In the genomic region with DNA sequence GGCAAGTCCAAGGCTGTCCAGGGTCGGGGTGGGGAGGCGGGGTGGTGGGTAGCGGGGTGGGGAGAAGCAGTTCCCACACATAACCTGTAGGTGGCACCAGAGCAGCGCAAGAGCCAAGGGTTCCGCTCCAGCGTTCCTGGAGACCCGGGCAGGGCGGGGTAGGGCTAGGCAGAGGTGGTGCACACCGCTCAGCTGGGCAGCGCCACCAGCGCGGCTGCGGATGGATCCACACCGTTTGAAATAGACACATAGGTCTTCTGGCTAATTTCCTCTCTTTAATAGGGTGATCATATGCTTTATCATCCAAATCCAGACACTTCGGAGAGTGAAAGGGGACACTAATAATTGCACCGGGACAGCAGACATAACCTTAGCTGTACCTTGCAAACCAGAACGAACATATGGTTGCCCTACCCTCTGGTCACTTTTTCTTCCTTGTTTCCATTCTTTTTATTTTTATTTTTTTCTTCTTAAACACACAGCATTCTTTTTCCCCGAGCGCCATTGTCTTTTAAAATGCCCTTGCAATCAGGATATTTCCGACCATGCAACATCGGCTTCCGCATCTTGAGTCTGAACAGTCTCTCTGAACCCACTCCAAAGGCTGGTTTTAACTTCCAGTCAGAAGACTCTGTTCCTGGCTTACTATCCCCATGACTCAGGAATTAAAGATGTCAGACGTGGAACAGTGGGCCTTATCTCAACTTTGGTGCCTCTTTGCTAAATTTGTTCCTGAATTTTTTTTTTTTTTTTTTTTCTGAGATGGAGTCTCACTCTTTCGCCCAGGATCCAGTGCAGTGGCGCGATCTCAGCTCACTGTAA, we compare ENCODE assay signal across 1 cellular context.
A peak's percentile ranks its signal among the peaks of the same experiment; 100 is the strongest.
TF ChIP-seq lines count a peak whose summit lies in the region.

No MANE protein-coding gene starts in this region.

TF ChIP-seq in HEK293, 187 proteins besides CTCF, POLR2A, EP300 and RAD21 (continued from another document):
- TF ChIP-seq, protein P1, sequence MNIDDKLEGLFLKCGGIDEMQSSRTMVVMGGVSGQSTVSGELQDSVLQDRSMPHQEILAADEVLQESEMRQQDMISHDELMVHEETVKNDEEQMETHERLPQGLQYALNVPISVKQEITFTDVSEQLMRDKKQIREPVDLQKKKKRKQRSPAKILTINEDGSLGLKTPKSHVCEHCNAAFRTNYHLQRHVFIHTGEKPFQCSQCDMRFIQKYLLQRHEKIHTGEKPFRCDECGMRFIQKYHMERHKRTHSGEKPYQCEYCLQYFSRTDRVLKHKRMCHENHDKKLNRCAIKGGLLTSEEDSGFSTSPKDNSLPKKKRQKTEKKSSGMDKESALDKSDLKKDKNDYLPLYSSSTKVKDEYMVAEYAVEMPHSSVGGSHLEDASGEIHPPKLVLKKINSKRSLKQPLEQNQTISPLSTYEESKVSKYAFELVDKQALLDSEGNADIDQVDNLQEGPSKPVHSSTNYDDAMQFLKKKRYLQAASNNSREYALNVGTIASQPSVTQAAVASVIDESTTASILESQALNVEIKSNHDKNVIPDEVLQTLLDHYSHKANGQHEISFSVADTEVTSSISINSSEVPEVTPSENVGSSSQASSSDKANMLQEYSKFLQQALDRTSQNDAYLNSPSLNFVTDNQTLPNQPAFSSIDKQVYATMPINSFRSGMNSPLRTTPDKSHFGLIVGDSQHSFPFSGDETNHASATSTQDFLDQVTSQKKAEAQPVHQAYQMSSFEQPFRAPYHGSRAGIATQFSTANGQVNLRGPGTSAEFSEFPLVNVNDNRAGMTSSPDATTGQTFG (tag by site-specific recombination; IDR thresholded peaks at IDR 0.05; ENCODE audit: borderline replicate concordance) = no peak
- TF ChIP-seq ZNF366 (tag by site-specific recombination; conservative IDR thresholded peaks at IDR 0.05) (peak; percentile 61; the same call in 1 of the 2 replicates), TCF7L2 (IDR thresholded peaks at IDR 0.05; ENCODE audit: borderline replicate concordance, low read depth, low read length) (no peak), KLF10 (tag by site-specific recombination; IDR thresholded peaks at IDR 0.05) (no peak), ZNF670 (tag by site-specific recombination; IDR thresholded peaks at IDR 0.05; ENCODE audit: low read depth) (no peak), ZNF37A (tag by site-specific recombination; IDR thresholded peaks at IDR 0.05) (no peak), ZNF561 (tag by site-specific recombination; IDR thresholded peaks at IDR 0.05; ENCODE audit: borderline replicate concordance) (peak; percentile 72; the same call in 1 of the 2 replicates), ZNF626 (tag by site-specific recombination; IDR thresholded peaks at IDR 0.05) (no peak), ZNF530 (tag by site-specific recombination; IDR thresholded peaks at IDR 0.05; ENCODE audit: low read depth) (no peak), ZNF548 (tag by site-specific recombination; IDR thresholded peaks at IDR 0.05) (no peak), ZNF48 (tag by site-specific recombination; IDR thresholded peaks at IDR 0.05) (no peak), ZBTB17 (tag by site-specific recombination; IDR thresholded peaks at IDR 0.05) (peak; percentile 75), ZNF544 (tag by site-specific recombination; IDR thresholded peaks at IDR 0.05) (no peak)
- TF ChIP-seq, protein P2, sequence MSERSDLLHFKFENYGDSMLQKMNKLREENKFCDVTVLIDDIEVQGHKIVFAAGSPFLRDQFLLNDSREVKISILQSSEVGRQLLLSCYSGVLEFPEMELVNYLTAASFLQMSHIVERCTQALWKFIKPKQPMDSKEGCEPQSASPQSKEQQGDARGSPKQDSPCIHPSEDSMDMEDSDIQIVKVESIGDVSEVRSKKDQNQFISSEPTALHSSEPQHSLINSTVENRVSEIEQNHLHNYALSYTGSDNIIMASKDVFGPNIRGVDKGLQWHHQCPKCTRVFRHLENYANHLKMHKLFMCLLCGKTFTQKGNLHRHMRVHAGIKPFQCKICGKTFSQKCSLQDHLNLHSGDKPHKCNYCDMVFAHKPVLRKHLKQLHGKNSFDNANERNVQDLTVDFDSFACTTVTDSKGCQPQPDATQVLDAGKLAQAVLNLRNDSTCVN (tag by site-specific recombination; optimal IDR thresholded peaks at IDR 0.05) = peak; percentile 20
- TF ChIP-seq, protein P3, sequence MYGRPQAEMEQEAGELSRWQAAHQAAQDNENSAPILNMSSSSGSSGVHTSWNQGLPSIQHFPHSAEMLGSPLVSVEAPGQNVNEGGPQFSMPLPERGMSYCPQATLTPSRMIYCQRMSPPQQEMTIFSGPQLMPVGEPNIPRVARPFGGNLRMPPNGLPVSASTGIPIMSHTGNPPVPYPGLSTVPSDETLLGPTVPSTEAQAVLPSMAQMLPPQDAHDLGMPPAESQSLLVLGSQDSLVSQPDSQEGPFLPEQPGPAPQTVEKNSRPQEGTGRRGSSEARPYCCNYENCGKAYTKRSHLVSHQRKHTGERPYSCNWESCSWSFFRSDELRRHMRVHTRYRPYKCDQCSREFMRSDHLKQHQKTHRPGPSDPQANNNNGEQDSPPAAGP (tag by site-specific recombination; IDR thresholded peaks at IDR 0.05) = no peak
- TF ChIP-seq, protein P4, sequence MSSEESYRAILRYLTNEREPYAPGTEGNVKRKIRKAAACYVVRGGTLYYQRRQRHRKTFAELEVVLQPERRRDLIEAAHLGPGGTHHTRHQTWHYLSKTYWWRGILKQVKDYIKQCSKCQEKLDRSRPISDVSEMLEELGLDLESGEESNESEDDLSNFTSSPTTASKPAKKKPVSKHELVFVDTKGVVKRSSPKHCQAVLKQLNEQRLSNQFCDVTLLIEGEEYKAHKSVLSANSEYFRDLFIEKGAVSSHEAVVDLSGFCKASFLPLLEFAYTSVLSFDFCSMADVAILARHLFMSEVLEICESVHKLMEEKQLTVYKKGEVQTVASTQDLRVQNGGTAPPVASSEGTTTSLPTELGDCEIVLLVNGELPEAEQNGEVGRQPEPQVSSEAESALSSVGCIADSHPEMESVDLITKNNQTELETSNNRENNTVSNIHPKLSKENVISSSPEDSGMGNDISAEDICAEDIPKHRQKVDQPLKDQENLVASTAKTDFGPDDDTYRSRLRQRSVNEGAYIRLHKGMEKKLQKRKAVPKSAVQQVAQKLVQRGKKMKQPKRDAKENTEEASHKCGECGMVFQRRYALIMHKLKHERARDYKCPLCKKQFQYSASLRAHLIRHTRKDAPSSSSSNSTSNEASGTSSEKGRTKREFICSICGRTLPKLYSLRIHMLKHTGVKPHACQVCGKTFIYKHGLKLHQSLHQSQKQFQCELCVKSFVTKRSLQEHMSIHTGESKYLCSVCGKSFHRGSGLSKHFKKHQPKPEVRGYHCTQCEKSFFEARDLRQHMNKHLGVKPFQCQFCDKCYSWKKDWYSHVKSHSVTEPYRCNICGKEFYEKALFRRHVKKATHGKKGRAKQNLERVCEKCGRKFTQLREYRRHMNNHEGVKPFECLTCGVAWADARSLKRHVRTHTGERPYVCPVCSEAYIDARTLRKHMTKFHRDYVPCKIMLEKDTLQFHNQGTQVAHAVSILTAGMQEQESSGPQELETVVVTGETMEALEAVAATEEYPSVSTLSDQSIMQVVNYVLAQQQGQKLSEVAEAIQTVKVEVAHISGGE (tag by site-specific recombination; conservative IDR thresholded peaks at IDR 0.05; ENCODE audit: low read depth) = peak; percentile 26; the same call in 1 of the 2 replicates
- TF ChIP-seq, protein P5, sequence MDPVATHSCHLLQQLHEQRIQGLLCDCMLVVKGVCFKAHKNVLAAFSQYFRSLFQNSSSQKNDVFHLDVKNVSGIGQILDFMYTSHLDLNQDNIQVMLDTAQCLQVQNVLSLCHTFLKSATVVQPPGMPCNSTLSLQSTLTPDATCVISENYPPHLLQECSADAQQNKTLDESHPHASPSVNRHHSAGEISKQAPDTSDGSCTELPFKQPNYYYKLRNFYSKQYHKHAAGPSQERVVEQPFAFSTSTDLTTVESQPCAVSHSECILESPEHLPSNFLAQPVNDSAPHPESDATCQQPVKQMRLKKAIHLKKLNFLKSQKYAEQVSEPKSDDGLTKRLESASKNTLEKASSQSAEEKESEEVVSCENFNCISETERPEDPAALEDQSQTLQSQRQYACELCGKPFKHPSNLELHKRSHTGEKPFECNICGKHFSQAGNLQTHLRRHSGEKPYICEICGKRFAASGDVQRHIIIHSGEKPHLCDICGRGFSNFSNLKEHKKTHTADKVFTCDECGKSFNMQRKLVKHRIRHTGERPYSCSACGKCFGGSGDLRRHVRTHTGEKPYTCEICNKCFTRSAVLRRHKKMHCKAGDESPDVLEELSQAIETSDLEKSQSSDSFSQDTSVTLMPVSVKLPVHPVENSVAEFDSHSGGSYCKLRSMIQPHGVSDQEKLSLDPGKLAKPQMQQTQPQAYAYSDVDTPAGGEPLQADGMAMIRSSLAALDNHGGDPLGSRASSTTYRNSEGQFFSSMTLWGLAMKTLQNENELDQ (tag by site-specific recombination; IDR thresholded peaks at IDR 0.05; ENCODE audit: low read depth) = no peak
- TF ChIP-seq, protein P6, sequence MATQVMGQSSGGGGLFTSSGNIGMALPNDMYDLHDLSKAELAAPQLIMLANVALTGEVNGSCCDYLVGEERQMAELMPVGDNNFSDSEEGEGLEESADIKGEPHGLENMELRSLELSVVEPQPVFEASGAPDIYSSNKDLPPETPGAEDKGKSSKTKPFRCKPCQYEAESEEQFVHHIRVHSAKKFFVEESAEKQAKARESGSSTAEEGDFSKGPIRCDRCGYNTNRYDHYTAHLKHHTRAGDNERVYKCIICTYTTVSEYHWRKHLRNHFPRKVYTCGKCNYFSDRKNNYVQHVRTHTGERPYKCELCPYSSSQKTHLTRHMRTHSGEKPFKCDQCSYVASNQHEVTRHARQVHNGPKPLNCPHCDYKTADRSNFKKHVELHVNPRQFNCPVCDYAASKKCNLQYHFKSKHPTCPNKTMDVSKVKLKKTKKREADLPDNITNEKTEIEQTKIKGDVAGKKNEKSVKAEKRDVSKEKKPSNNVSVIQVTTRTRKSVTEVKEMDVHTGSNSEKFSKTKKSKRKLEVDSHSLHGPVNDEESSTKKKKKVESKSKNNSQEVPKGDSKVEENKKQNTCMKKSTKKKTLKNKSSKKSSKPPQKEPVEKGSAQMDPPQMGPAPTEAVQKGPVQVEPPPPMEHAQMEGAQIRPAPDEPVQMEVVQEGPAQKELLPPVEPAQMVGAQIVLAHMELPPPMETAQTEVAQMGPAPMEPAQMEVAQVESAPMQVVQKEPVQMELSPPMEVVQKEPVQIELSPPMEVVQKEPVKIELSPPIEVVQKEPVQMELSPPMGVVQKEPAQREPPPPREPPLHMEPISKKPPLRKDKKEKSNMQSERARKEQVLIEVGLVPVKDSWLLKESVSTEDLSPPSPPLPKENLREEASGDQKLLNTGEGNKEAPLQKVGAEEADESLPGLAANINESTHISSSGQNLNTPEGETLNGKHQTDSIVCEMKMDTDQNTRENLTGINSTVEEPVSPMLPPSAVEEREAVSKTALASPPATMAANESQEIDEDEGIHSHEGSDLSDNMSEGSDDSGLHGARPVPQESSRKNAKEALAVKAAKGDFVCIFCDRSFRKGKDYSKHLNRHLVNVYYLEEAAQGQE (tag by site-specific recombination; IDR thresholded peaks at IDR 0.05) = no peak
- TF ChIP-seq, protein P7, sequence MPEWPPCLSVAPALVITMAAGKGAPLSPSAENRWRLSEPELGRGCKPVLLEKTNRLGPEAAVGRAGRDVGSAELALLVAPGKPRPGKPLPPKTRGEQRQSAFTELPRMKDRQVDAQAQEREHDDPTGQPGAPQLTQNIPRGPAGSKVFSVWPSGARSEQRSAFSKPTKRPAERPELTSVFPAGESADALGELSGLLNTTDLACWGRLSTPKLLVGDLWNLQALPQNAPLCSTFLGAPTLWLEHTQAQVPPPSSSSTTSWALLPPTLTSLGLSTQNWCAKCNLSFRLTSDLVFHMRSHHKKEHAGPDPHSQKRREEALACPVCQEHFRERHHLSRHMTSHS (tag by site-specific recombination; IDR thresholded peaks at IDR 0.05) = no peak
